Comparison of ENCODE assay signal across 17 cellular contexts in the genomic region with DNA sequence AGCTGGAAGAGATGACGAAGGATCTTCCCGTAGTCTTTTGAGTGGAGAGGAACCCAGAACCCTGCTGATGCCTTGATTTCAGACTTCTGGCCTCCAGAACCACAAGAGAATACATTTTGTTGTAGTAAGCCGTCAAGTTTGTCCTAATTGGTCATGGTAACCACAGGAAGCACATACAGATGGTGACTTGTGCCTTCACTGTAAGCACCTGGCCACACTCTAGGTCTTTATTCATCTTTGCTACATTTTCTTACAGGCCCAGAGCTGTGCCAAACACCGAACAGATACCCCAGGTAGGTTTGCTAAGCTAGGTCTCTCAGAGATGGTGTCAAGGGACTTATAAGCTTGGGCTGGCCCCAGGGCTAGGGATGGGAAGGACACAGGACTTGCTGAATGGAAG. TPM values are rescaled to one million over a fixed set of nuclear protein-coding genes. Genes with fewer than 3 reads are reported as not detected.
DNase-seq lines count a peak whose midpoint lies in the region; ATAC-seq and TF ChIP-seq lines count a peak whose summit lies in the region.
"Had no signal": no experiment of that assay in that cellular context is flagged by ENCODE, and none has a peak within 500 bp of the region (broad histone marks: within the 10 kb centered on the region; RNA-seq: fewer than 3 reads in every experiment).

No MANE protein-coding gene starts in this region.

- H3K27ac Mint-ChIP-seq in T-helper 17 cell = peak overlapping the region; percentile 73
- H3K27ac Mint-ChIP-seq: activated CD4-positive, alpha-beta memory T cell treated with anti-CD3 and anti-CD28 coated beads, Interleukin-2, amount 10 ng/mL, durations not matched to agents 7 days and 5 days had no signal

- peaks cover 55% of the 10 kb centered on the region for H3K4me1 Mint-ChIP-seq in T-helper 17 cell

- H3K9me3 ChIP-seq in T-helper 17 cell (ENCODE audit: control insufficient read depth, low read length, poor library complexity, severe bottlenecking) (no peaks in the 10 kb centered on the region), gastrocnemius medialis (no peaks in the 10 kb centered on the region)
- H3K9me3 ChIP-seq: mucosa of descending colon had no signal

- peak overlapping the region; percentile 87 to 97 (median 94) for H3K27ac ChIP-seq in gastrocnemius medialis
- H3K27ac ChIP-seq: KMS-11 had no signal

- peaks cover 8% of the 10 kb centered on the region for H3K36me3 Mint-ChIP-seq in T-helper 17 cell (ENCODE audit: low read depth)

- H3K4me3 Mint-ChIP-seq in T-helper 17 cell = no peak overlapping the region
- H3K4me3 Mint-ChIP-seq: activated CD4-positive, alpha-beta memory T cell treated with anti-CD3 and anti-CD28 coated beads, Interleukin-2, amount 10 ng/mL, durations not matched to agents 7 days and 5 days had no signal

- peaks cover 0 to 11% of the 10 kb centered on the region in 2 donors for H3K36me3 ChIP-seq in gastrocnemius medialis

- no peak for ATAC-seq in T-helper 17 cell
- ATAC-seq in gastrocnemius medialis = no peak
- no peak for ATAC-seq in HG02678 (IDR thresholded peaks at IDR 0.05; ENCODE audit: unreplicated experiment)
- ATAC-seq: mucosa of descending colon had no signal

- H3K4me3 ChIP-seq in fibroblast of the aortic adventitia (ENCODE audit: low read depth, low read length) (peak overlapping the region; percentile 92), gastrocnemius medialis (peak overlapping the region in 1 of 4 donors; percentile 89)
- H3K4me3 ChIP-seq: mucosa of descending colon had no signal

- intact Hi-C loops in gastrocnemius medialis (cut with DNase I; ENCODE audit: low total_unique reads) = no loop called here

- H3K27me3 ChIP-seq in gastrocnemius medialis = no peaks in the 10 kb centered on the region

- TF ChIP-seq POLR2A in gastrocnemius medialis (IDR thresholded peaks at IDR 0.05) = no peak

- in situ Hi-C loops in Caki2 (cut with HindIII; ENCODE audit: low pct_unique_long_range_greater_than_20kb, low sequenced_read_pairs) = no loop called here
- in situ Hi-C loops in gastrocnemius medialis (cut with MboI; ENCODE audit: low sequenced_read_pairs in 4 of 4) = no loop called here

- DNase-seq in Caki2 (ENCODE audit: low read depth) = peak; percentile 17
- no peak for DNase-seq in T-helper 17 cell
- no peak for DNase-seq in fibroblast of the aortic adventitia (ENCODE audit: low read depth)
- DNase-seq in gastrocnemius medialis = no peak
- DNase-seq in stimulated activated naive CD4-positive, alpha-beta T cell (lab: John Stamatoyannopoulos, UW) = no peak
- no peak for DNase-seq in HCEC 1CT
- no peak for DNase-seq in AG08395 (ENCODE audit: low spot score)
- DNase-seq: activated CD4-positive, alpha-beta memory T cell treated with anti-CD3 and anti-CD28 coated beads, Interleukin-2, amount 10 ng/mL, durations not matched to agents 7 days and 5 days; activated gamma-delta T cell treated with Interleukin-2 at 50 U/mL for 16 hours; DMS79; hippocampal formation; mucosa of descending colon; NCI-H1417 had no signal

- H3K27me3 Mint-ChIP-seq in T-helper 17 cell = no peaks in the 10 kb centered on the region

- peaks cover 41 to 49% of the 10 kb centered on the region in 2 donors for H3K4me1 ChIP-seq in gastrocnemius medialis

- TF ChIP-seq CTCF in fibroblast of the aortic adventitia (IDR thresholded peaks at IDR 0.05; ENCODE audit: insufficient read depth, low read length) (no peak), gastrocnemius medialis (IDR thresholded peaks at IDR 0.05 in 4 of 5, conservative IDR thresholded peaks at IDR 0.05 in 1 of 5) (no peak)

RNA-seq across cellular contexts. Expression of a gene that starts 4.8 kb away (rescaled TPM):
- total RNA-seq in Caki2 (2014; rRNA removed; shearing (Covaris generic); ENCODE audit: low replicate concordance) = 489 and 550 TPM in 2 replicates
- 10 to 100 TPM; 31.0 to 38.3 TPM for total RNA-seq in T-helper 17 cell
- 64.4 and 114 TPM in 2 replicates for total RNA-seq in fibroblast of the aortic adventitia (ENCODE audit: low replicate concordance)
- 100 to 1,000 TPM in 1 of 4 donors, 10 to 100 TPM in 3; 28.5 to 108 (median 67.0) TPM for total RNA-seq in gastrocnemius medialis

RNA-seq across cellular contexts. Expression of a gene that starts 30.7 kb away (rescaled TPM):
- not detected in 2 replicates for total RNA-seq in Caki2 (2014; rRNA removed; shearing (Covaris generic); ENCODE audit: low replicate concordance)
- total RNA-seq in T-helper 17 cell = not detected
- not detected in 2 replicates for total RNA-seq in fibroblast of the aortic adventitia (ENCODE audit: low replicate concordance)
- total RNA-seq in gastrocnemius medialis = not detected
- total RNA-seq: activated CD4-positive, alpha-beta memory T cell treated with anti-CD3 and anti-CD28 coated beads, Interleukin-2, amount 10 ng/mL, durations not matched to agents 7 days and 5 days; bronchial epithelial cell; mucosa of descending colon; NCI-H460 had no signal
